8 cellular contexts compared by ENCODE assay signal in the genomic region with DNA sequence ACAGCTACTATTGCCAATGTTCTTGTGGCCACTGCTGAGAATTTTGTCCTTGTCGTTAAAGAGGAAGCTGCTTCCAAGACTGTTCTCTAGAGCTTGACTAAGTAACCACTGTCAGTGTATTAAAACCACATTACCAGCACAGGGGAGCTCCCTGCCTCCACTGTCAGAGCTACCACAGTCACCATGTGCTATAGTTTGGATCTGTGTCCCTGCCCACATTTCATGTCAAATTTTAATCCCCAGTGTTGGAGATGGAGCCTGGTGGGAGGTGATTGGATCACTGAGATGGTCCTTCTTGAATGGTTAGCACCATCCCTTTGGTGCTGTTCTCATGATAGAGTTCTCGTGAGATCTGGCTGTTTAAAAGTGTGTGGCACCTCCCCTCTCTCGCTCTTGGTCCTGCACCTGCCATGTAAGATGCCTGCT. TPM values are rescaled to one million over a fixed set of nuclear protein-coding genes. Genes with fewer than 3 reads are reported as not detected.
DNase-seq lines count a peak whose midpoint lies in the region; ATAC-seq and TF ChIP-seq lines count a peak whose summit lies in the region.

No MANE protein-coding gene starts in this region.

- no peaks in the 10 kb centered on the region for H3K36me3 ChIP-seq in uterus

- peak; percentile 29 for DNase-seq in activated T-cell treated with anti-CD3 and anti-CD28 coated beads for 24 hours (ENCODE audit: low read depth)
- DNase-seq in activated T-cell treated with anti-CD3 and anti-CD28 coated beads for 4 hours = no peak
- peak; percentile 38 for DNase-seq in activated T-helper 1 cell treated with anti-CD3 and anti-CD28 coated beads, Interleukin-12 subunit alpha, Interleukin-12 subunit beta, Interleukin-2, Interleukin-4 antibody, amounts not matched to agents 30 ng/mL and 10 ng/mL and 1 ng/mL, durations not matched to agents 14 hours and 24 hours and 36 hours (ENCODE audit: low spot score)
- peak; percentile 56 to 76 for DNase-seq in stimulated activated naive CD8-positive, alpha-beta T cell treated with anti-CD3 and anti-CD28 coated beads, Interleukin-15, amount 100 ng/mL, for 72 hours
- DNase-seq in dedifferentiated amniotic fluid mesenchymal stem cell (ENCODE audit: extremely low spot score) = no peak
- no peak for DNase-seq in NCI-H1105 (lab: John Stamatoyannopoulos, UW)
- no peak for DNase-seq in uterus

- no peak overlapping the region for H3K27ac ChIP-seq in uterus

- peak overlapping the region; percentile 31 for H3K27ac Mint-ChIP-seq in activated T-helper 1 cell treated with anti-CD3 and anti-CD28 coated beads, Interleukin-12 subunit alpha, Interleukin-12 subunit beta, Interleukin-2, Interleukin-4 antibody, amounts not matched to agents 30 ng/mL and 10 ng/mL and 1 ng/mL, durations not matched to agents 14 hours and 24 hours and 36 hours
- peak overlapping the region in 1 of 2 donors; percentile 93 for H3K27ac Mint-ChIP-seq in stimulated activated naive CD8-positive, alpha-beta T cell treated with anti-CD3 and anti-CD28 coated beads, Interleukin-15, amount 100 ng/mL, for 72 hours

- peaks cover 19% of the 10 kb centered on the region for H3K9me3 Mint-ChIP-seq in activated T-helper 1 cell treated with anti-CD3 and anti-CD28 coated beads, Interleukin-12 subunit alpha, Interleukin-12 subunit beta, Interleukin-2, Interleukin-4 antibody, amounts not matched to agents 30 ng/mL and 10 ng/mL and 1 ng/mL, durations not matched to agents 14 hours and 24 hours and 36 hours
- peaks cover 17 to 20% of the 10 kb centered on the region in 2 donors for H3K9me3 Mint-ChIP-seq in stimulated activated naive CD8-positive, alpha-beta T cell treated with anti-CD3 and anti-CD28 coated beads, Interleukin-15, amount 100 ng/mL, for 72 hours

- H3K4me1 Mint-ChIP-seq in activated T-helper 1 cell treated with anti-CD3 and anti-CD28 coated beads, Interleukin-12 subunit alpha, Interleukin-12 subunit beta, Interleukin-2, Interleukin-4 antibody, amounts not matched to agents 30 ng/mL and 10 ng/mL and 1 ng/mL, durations not matched to agents 14 hours and 24 hours and 36 hours (ENCODE audit: low read depth) = peaks cover 32% of the 10 kb centered on the region
- peaks cover 64% of the 10 kb centered on the region for H3K4me1 Mint-ChIP-seq in stimulated activated naive CD8-positive, alpha-beta T cell treated with anti-CD3 and anti-CD28 coated beads, Interleukin-15, amount 100 ng/mL, for 72 hours

- H3K4me1 ChIP-seq in uterus = no peaks in the 10 kb centered on the region

- no peak for TF ChIP-seq CTCF in uterus (IDR thresholded peaks at IDR 0.05)

- no peaks in the 10 kb centered on the region for H3K27me3 Mint-ChIP-seq in activated T-helper 1 cell treated with anti-CD3 and anti-CD28 coated beads, Interleukin-12 subunit alpha, Interleukin-12 subunit beta, Interleukin-2, Interleukin-4 antibody, amounts not matched to agents 30 ng/mL and 10 ng/mL and 1 ng/mL, durations not matched to agents 14 hours and 24 hours and 36 hours (ENCODE audit: insufficient read depth)
- H3K27me3 Mint-ChIP-seq in stimulated activated naive CD8-positive, alpha-beta T cell treated with anti-CD3 and anti-CD28 coated beads, Interleukin-15, amount 100 ng/mL, for 72 hours = no peaks in the 10 kb centered on the region

- intact Hi-C loops in activated T-helper 1 cell treated with anti-CD3 and anti-CD28 coated beads, Interleukin-12 subunit alpha, Interleukin-12 subunit beta, Interleukin-2, Interleukin-4 antibody, amounts not matched to agents 30 ng/mL and 10 ng/mL and 1 ng/mL, durations not matched to agents 14 hours and 24 hours and 36 hours (cut with micrococcal nuclease) = loop anchor here (1.0 to 2.0 kb wide), 5 partner anchors 23 to 107 kb away; partner anchors contain the start of gene RAP1B
- intact Hi-C loops in uterus (cut with DNase I; ENCODE audit: low total_unique reads) = no loop called here

- no peak overlapping the region for H3K4me3 ChIP-seq in uterus

- H3K36me3 Mint-ChIP-seq in activated T-helper 1 cell treated with anti-CD3 and anti-CD28 coated beads, Interleukin-12 subunit alpha, Interleukin-12 subunit beta, Interleukin-2, Interleukin-4 antibody, amounts not matched to agents 30 ng/mL and 10 ng/mL and 1 ng/mL, durations not matched to agents 14 hours and 24 hours and 36 hours (ENCODE audit: low read depth) = peaks cover 7% of the 10 kb centered on the region

- peak overlapping the region; percentile 7 for H3K4me3 Mint-ChIP-seq in activated T-helper 1 cell treated with anti-CD3 and anti-CD28 coated beads, Interleukin-12 subunit alpha, Interleukin-12 subunit beta, Interleukin-2, Interleukin-4 antibody, amounts not matched to agents 30 ng/mL and 10 ng/mL and 1 ng/mL, durations not matched to agents 14 hours and 24 hours and 36 hours
- peak overlapping the region; percentile 44 to 69 for H3K4me3 Mint-ChIP-seq in stimulated activated naive CD8-positive, alpha-beta T cell treated with anti-CD3 and anti-CD28 coated beads, Interleukin-15, amount 100 ng/mL, for 72 hours

- ATAC-seq in HG03460 (IDR thresholded peaks at IDR 0.05; ENCODE audit: unreplicated experiment) = peak; percentile 69
- peak; percentile 98 for ATAC-seq in stimulated activated naive CD8-positive, alpha-beta T cell treated with anti-CD3 and anti-CD28 coated beads, Interleukin-15, amount 100 ng/mL, for 72 hours

- no peaks in the 10 kb centered on the region for H3K27me3 ChIP-seq in uterus

- H3K9me3 ChIP-seq in uterus = peaks cover 0 to 10% of the 10 kb centered on the region in 2 donors

- no peak for TF ChIP-seq POLR2A in uterus (IDR thresholded peaks at IDR 0.05)

RNA-seq across cellular contexts. Expression of gene RAP1B, which starts 23.2 kb away (rescaled TPM):
- 244 and 263 TPM in 2 replicates for total RNA-seq in activated T-helper 1 cell treated with anti-CD3 and anti-CD28 coated beads, Interleukin-12 subunit alpha, Interleukin-12 subunit beta, Interleukin-2, Interleukin-4 antibody, amounts not matched to agents 30 ng/mL and 10 ng/mL and 1 ng/mL, durations not matched to agents 14 hours and 24 hours and 36 hours
- 100 to 1,000 TPM; 166 to 257 (median 214) TPM for total RNA-seq in uterus

Comparison
In these comparisons a context has a peak if more than half of its experiments do, and no peak if none do; other contexts are left out.
1. DNase-seq: peak in activated T-cell treated with anti-CD3 and anti-CD28 coated beads for 24 hours (single experiment), activated T-helper 1 cell treated with anti-CD3 and anti-CD28 coated beads, Interleukin-12 subunit alpha, Interleukin-12 subunit beta, Interleukin-2, Interleukin-4 antibody, amounts not matched to agents 30 ng/mL and 10 ng/mL and 1 ng/mL, durations not matched to agents 14 hours and 24 hours and 36 hours (single experiment) and stimulated activated naive CD8-positive, alpha-beta T cell treated with anti-CD3 and anti-CD28 coated beads, Interleukin-15, amount 100 ng/mL, for 72 hours (2 of 2); none in activated T-cell treated with anti-CD3 and anti-CD28 coated beads for 4 hours (single experiment), dedifferentiated amniotic fluid mesenchymal stem cell (single experiment), NCI-H1105 (single experiment) and uterus (0 of 2).